In the genomic region with DNA sequence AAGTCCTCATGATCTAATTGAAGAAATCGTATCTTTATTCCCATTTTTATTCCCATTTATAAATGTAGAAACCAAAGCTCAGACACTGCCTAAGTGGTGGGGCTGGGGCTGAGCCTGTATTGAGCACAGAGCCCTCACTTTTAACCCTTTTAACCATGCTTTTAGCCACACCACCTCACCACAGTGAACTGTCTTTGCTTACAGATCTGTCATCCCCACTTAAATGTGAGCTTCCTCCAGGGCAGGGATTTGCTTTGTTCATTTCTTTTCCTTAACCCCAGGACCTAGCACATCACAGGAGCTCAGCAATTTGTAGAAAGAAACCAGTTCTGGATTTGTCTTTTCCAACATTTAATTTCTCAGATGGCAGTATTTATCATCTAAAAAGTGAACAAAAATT, we compare ENCODE assay signal across 2 cellular contexts.
TF ChIP-seq lines count a peak whose summit lies in the region.

No MANE protein-coding gene starts in this region.

TF ChIP-seq in GM23338, 12 proteins besides CTCF, POLR2A, EP300 and RAD21:
- no peak for TF ChIP-seq CREB1 (CRISPR knock-in tag; IDR thresholded peaks at IDR 0.05; ENCODE audit: low read depth)
- TF ChIP-seq EZH2 (IDR thresholded peaks at IDR 0.05; ENCODE audit: low read depth, unreplicated experiment): no peak
- no peak for TF ChIP-seq ZNF331 (CRISPR knock-in tag; IDR thresholded peaks at IDR 0.05; ENCODE audit: low read depth)
- TF ChIP-seq, protein P1, sequence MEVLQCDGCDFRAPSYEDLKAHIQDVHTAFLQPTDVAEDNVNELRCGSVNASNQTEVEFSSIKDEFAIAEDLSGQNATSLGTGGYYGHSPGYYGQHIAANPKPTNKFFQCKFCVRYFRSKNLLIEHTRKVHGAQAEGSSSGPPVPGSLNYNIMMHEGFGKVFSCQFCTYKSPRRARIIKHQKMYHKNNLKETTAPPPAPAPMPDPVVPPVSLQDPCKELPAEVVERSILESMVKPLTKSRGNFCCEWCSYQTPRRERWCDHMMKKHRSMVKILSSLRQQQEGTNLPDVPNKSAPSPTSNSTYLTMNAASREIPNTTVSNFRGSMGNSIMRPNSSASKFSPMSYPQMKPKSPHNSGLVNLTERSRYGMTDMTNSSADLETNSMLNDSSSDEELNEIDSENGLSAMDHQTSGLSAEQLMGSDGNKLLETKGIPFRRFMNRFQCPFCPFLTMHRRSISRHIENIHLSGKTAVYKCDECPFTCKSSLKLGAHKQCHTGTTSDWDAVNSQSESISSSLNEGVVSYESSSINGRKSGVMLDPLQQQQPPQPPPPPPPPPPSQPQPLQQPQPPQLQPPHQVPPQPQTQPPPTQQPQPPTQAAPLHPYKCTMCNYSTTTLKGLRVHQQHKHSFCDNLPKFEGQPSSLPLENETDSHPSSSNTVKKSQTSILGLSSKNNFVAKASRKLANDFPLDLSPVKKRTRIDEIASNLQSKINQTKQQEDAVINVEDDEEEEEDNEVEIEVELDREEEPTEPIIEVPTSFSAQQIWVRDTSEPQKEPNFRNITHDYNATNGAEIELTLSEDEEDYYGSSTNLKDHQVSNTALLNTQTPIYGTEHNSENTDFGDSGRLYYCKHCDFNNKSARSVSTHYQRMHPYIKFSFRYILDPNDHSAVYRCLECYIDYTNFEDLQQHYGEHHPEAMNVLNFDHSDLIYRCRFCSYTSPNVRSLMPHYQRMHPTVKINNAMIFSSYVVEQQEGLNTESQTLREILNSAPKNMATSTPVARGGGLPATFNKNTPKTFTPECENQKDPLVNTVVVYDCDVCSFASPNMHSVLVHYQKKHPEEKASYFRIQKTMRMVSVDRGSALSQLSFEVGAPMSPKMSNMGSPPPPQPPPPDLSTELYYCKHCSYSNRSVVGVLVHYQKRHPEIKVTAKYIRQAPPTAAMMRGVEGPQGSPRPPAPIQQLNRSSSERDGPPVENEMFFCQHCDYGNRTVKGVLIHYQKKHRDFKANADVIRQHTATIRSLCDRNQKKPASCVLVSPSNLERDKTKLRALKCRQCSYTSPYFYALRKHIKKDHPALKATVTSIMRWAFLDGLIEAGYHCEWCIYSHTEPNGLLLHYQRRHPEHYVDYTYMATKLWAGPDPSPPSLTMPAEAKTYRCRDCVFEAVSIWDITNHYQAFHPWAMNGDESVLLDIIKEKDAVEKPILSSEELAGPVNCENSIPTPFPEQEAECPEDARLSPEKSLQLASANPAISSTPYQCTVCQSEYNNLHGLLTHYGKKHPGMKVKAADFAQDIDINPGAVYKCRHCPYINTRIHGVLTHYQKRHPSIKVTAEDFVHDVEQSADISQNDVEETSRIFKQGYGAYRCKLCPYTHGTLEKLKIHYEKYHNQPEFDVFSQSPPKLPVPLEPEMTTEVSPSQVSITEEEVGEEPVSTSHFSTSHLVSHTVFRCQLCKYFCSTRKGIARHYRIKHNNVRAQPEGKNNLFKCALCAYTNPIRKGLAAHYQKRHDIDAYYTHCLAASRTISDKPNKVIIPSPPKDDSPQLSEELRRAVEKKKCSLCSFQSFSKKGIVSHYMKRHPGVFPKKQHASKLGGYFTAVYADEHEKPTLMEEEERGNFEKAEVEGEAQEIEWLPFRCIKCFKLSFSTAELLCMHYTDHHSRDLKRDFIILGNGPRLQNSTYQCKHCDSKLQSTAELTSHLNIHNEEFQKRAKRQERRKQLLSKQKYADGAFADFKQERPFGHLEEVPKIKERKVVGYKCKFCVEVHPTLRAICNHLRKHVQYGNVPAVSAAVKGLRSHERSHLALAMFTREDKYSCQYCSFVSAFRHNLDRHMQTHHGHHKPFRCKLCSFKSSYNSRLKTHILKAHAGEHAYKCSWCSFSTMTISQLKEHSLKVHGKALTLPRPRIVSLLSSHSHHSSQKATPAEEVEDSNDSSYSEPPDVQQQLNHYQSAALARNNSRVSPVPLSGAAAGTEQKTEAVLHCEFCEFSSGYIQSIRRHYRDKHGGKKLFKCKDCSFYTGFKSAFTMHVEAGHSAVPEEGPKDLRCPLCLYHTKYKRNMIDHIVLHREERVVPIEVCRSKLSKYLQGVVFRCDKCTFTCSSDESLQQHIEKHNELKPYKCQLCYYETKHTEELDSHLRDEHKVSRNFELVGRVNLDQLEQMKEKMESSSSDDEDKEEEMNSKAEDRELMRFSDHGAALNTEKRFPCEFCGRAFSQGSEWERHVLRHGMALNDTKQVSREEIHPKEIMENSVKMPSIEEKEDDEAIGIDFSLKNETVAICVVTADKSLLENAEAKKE (CRISPR knock-in tag; IDR thresholded peaks at IDR 0.05): no peak
- no peak for TF ChIP-seq EZH2phosphoT487 (IDR thresholded peaks at IDR 0.05; ENCODE audit: unreplicated experiment)
- TF ChIP-seq, protein P2, sequence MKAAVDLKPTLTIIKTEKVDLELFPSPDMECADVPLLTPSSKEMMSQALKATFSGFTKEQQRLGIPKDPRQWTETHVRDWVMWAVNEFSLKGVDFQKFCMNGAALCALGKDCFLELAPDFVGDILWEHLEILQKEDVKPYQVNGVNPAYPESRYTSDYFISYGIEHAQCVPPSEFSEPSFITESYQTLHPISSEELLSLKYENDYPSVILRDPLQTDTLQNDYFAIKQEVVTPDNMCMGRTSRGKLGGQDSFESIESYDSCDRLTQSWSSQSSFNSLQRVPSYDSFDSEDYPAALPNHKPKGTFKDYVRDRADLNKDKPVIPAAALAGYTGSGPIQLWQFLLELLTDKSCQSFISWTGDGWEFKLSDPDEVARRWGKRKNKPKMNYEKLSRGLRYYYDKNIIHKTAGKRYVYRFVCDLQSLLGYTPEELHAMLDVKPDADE (IDR thresholded peaks at IDR 0.05): no peak
- TF ChIP-seq, protein P3, sequence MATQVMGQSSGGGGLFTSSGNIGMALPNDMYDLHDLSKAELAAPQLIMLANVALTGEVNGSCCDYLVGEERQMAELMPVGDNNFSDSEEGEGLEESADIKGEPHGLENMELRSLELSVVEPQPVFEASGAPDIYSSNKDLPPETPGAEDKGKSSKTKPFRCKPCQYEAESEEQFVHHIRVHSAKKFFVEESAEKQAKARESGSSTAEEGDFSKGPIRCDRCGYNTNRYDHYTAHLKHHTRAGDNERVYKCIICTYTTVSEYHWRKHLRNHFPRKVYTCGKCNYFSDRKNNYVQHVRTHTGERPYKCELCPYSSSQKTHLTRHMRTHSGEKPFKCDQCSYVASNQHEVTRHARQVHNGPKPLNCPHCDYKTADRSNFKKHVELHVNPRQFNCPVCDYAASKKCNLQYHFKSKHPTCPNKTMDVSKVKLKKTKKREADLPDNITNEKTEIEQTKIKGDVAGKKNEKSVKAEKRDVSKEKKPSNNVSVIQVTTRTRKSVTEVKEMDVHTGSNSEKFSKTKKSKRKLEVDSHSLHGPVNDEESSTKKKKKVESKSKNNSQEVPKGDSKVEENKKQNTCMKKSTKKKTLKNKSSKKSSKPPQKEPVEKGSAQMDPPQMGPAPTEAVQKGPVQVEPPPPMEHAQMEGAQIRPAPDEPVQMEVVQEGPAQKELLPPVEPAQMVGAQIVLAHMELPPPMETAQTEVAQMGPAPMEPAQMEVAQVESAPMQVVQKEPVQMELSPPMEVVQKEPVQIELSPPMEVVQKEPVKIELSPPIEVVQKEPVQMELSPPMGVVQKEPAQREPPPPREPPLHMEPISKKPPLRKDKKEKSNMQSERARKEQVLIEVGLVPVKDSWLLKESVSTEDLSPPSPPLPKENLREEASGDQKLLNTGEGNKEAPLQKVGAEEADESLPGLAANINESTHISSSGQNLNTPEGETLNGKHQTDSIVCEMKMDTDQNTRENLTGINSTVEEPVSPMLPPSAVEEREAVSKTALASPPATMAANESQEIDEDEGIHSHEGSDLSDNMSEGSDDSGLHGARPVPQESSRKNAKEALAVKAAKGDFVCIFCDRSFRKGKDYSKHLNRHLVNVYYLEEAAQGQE (IDR thresholded peaks at IDR 0.05; ENCODE audit: unreplicated experiment): no peak
- TF ChIP-seq POLR2AphosphoS5 (IDR thresholded peaks at IDR 0.05; ENCODE audit: low read depth): no peak
- TF ChIP-seq JUNB (IDR thresholded peaks at IDR 0.05; ENCODE audit: unreplicated experiment): no peak

TF ChIP-seq in GM12878, 131 proteins besides CTCF, POLR2A, EP300 and RAD21 (continues in another document):
- TF ChIP-seq, protein P4, sequence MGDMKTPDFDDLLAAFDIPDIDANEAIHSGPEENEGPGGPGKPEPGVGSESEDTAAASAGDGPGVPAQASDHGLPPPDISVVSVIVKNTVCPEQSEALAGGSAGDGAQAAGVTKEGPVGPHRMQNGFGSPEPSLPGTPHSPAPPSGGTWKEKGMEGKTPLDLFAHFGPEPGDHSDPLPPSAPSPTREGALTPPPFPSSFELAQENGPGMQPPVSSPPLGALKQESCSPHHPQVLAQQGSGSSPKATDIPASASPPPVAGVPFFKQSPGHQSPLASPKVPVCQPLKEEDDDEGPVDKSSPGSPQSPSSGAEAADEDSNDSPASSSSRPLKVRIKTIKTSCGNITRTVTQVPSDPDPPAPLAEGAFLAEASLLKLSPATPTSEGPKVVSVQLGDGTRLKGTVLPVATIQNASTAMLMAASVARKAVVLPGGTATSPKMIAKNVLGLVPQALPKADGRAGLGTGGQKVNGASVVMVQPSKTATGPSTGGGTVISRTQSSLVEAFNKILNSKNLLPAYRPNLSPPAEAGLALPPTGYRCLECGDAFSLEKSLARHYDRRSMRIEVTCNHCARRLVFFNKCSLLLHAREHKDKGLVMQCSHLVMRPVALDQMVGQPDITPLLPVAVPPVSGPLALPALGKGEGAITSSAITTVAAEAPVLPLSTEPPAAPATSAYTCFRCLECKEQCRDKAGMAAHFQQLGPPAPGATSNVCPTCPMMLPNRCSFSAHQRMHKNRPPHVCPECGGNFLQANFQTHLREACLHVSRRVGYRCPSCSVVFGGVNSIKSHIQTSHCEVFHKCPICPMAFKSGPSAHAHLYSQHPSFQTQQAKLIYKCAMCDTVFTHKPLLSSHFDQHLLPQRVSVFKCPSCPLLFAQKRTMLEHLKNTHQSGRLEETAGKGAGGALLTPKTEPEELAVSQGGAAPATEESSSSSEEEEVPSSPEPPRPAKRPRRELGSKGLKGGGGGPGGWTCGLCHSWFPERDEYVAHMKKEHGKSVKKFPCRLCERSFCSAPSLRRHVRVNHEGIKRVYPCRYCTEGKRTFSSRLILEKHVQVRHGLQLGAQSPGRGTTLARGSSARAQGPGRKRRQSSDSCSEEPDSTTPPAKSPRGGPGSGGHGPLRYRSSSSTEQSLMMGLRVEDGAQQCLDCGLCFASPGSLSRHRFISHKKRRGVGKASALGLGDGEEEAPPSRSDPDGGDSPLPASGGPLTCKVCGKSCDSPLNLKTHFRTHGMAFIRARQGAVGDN (IDR thresholded peaks at IDR 0.05): no peak
- TF ChIP-seq, protein P5, sequence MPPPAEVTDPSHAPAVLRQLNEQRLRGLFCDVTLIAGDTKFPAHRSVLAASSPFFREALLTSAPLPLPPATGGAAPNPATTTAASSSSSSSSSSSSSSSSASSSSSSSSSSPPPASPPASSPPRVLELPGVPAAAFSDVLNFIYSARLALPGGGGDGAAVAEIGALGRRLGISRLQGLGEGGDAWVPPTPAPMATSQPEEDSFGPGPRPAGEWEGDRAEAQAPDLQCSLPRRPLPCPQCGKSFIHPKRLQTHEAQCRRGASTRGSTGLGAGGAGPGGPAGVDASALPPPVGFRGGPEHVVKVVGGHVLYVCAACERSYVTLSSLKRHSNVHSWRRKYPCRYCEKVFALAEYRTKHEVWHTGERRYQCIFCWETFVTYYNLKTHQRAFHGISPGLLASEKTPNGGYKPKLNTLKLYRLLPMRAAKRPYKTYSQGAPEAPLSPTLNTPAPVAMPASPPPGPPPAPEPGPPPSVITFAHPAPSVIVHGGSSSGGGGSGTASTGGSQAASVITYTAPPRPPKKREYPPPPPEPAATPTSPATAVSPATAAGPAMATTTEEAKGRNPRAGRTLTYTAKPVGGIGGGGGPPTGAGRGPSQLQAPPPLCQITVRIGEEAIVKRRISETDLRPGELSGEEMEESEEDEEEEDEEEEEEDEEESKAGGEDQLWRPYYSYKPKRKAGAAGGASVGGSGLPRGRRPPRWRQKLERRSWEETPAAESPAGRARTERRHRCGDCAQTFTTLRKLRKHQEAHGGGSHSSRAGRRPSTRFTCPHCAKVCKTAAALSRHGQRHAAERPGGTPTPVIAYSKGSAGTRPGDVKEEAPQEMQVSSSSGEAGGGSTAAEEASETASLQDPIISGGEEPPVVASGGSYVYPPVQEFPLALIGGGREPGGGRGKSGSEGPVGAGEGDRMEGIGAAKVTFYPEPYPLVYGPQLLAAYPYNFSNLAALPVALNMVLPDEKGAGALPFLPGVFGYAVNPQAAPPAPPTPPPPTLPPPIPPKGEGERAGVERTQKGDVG (CRISPR knock-in tag; IDR thresholded peaks at IDR 0.05): no peak
- TF ChIP-seq RB1 (IDR thresholded peaks at IDR 0.05; ENCODE audit: borderline replicate concordance) (no peak), SMC3 (IDR thresholded peaks at IDR 0.05; ENCODE audit: borderline replicate concordance, low read length) (no peak), SUPT20H (IDR thresholded peaks at IDR 0.05; ENCODE audit: borderline replicate concordance, control insufficient read depth, low read depth, low read length) (no peak), FOXM1 (IDR thresholded peaks at IDR 0.05; ENCODE audit: low read depth, low read length) (no peak), RUNX3 (IDR thresholded peaks at IDR 0.05; ENCODE audit: low read length) (no peak), MEF2A (IDR thresholded peaks at IDR 0.05; ENCODE audit: insufficient read depth, low read depth, low read length) (no peak), SRF (IDR thresholded peaks at IDR 0.05; ENCODE audit: low read depth in 2 of 2, low read length in 2 of 2) (no peak), ZNF274 (IDR thresholded peaks at IDR 0.05; ENCODE audit: insufficient read depth, insufficient read length) (no peak)
- TF ChIP-seq, protein P6, sequence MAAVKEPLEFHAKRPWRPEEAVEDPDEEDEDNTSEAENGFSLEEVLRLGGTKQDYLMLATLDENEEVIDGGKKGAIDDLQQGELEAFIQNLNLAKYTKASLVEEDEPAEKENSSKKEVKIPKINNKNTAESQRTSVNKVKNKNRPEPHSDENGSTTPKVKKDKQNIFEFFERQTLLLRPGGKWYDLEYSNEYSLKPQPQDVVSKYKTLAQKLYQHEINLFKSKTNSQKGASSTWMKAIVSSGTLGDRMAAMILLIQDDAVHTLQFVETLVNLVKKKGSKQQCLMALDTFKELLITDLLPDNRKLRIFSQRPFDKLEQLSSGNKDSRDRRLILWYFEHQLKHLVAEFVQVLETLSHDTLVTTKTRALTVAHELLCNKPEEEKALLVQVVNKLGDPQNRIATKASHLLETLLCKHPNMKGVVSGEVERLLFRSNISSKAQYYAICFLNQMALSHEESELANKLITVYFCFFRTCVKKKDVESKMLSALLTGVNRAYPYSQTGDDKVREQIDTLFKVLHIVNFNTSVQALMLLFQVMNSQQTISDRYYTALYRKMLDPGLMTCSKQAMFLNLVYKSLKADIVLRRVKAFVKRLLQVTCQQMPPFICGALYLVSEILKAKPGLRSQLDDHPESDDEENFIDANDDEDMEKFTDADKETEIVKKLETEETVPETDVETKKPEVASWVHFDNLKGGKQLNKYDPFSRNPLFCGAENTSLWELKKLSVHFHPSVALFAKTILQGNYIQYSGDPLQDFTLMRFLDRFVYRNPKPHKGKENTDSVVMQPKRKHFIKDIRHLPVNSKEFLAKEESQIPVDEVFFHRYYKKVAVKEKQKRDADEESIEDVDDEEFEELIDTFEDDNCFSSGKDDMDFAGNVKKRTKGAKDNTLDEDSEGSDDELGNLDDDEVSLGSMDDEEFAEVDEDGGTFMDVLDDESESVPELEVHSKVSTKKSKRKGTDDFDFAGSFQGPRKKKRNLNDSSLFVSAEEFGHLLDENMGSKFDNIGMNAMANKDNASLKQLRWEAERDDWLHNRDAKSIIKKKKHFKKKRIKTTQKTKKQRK (IDR thresholded peaks at IDR 0.05; ENCODE audit: low read depth, low read length): no peak
